Comparison of ENCODE assay signal across 8 cellular contexts in the genomic region with DNA sequence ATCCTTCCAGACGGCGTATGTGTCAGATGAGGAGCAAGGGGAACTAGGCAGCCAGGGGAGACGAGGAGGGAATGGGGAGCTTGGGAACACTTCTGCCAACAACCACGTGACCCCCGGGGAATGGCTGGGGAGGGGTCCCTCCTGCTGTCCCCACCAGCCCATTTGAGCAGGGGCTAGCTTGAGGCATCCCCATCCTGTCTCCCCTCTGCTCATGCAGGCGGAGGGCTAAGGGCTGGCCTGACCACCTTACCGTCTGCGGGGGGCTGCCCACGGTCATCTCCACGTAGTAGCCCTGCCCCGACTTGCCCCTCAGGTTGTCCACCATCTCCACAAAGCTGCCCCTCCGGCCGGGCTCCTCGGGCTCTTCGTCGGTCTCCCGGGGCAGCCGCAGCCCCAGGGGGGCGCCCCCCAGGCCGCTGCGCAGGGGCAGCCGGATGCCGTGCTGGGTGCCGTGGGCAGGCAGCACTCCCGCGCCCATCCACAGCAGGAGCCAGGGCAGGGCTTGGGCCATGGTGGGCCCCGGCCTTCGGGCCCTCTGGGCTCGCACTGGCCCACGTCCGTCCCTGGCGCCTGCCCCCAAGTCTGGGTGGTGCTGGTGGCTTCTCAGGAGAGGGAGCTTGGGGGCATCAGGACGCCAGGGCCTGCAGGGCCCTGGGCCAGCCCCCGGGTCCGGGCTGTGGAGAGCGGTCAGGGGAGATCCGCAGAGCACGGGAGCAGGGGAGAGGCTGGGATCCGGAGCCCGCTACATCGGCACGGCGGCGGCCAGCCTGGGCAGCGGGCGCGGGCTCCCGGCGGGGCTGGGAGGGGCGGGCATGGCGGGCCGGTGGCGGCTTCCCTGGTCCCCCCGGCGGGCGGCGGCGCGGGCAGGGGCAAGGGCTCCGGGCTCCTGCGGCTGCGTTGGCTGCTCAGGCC. TPM values are rescaled to one million over a fixed set of nuclear protein-coding genes. Genes with fewer than 3 reads are reported as not detected.
DNase-seq lines count a peak whose midpoint lies in the region; ATAC-seq and TF ChIP-seq lines count a peak whose summit lies in the region.

No MANE protein-coding gene starts in this region.

- H3K4me3 ChIP-seq in BJ (ENCODE audit: low read depth, low read length) (peak overlapping the region; percentile 86), astrocyte of the spinal cord (ENCODE audit: low read depth, low read length) (peak overlapping the region; percentile 73), kidney epithelial cell (ENCODE audit: low read depth, low read length) (peak overlapping the region; percentile 82)

- peaks cover 22 to 42% of the 10 kb centered on the region in 2 donors for H3K27me3 Mint-ChIP-seq in stimulated activated naive B cell treated with anti-CD40 and anti-IgM and Interleukin-4, amounts not matched to agents 10 μg/mL and 1 μg/mL and 100 μg/mL, for 72 hours

- H3K4me1 Mint-ChIP-seq in stimulated activated naive B cell treated with anti-CD40 and anti-IgM and Interleukin-4, amounts not matched to agents 10 μg/mL and 1 μg/mL and 100 μg/mL, for 72 hours: peaks cover 11 to 18% of the 10 kb centered on the region in 2 donors

- no peak overlapping the region for H3K27ac Mint-ChIP-seq in stimulated activated naive B cell treated with anti-CD40 and anti-IgM and Interleukin-4, amounts not matched to agents 10 μg/mL and 1 μg/mL and 100 μg/mL, for 72 hours

- H3K4me3 Mint-ChIP-seq in stimulated activated naive B cell treated with anti-CD40 and anti-IgM and Interleukin-4, amounts not matched to agents 10 μg/mL and 1 μg/mL and 100 μg/mL, for 72 hours: peak overlapping the region; percentile 74 to 80

- DNase-seq in BJ (ENCODE audit: low read depth) (no peak), LHCN-M2 (ENCODE audit: low read depth) (peak; percentile 6), astrocyte of the spinal cord (ENCODE audit: low read depth, low spot score) (no peak), kidney epithelial cell (ENCODE audit: low read depth) (no peak), NCI-H2029 treated with DMSO at 0.1 percent for 48 hours (lab: John Stamatoyannopoulos, UW) (no peak)
- no peak for DNase-seq in stimulated activated naive B cell treated with anti-CD40 and anti-IgM and Interleukin-4, amounts not matched to agents 10 μg/mL and 1 μg/mL and 100 μg/mL, for 72 hours

- CTCF ChIA-PET in BJ (lab: Yijun Ruan, JAX): interaction anchor here (0.9 to 2.9 kb wide), 5 partner anchors 13 to 88 kb away, joined by 3 to 10 read pairs (median 3); no protein-coding TSS in a partner anchor

- POLR2A ChIA-PET in BJ (lab: Charles Lee): interaction anchor here (0.7 to 1.2 kb wide), 2 partner anchors 13 to 589 kb away, joined by 3 to 4 read pairs; no protein-coding TSS in a partner anchor

- no peaks in the 10 kb centered on the region for H3K9me3 Mint-ChIP-seq in stimulated activated naive B cell treated with anti-CD40 and anti-IgM and Interleukin-4, amounts not matched to agents 10 μg/mL and 1 μg/mL and 100 μg/mL, for 72 hours

- H3K36me3 Mint-ChIP-seq in stimulated activated naive B cell treated with anti-CD40 and anti-IgM and Interleukin-4, amounts not matched to agents 10 μg/mL and 1 μg/mL and 100 μg/mL, for 72 hours: no peaks in the 10 kb centered on the region

- no peaks in the 10 kb centered on the region for H3K27me3 ChIP-seq in BJ (ENCODE audit: control insufficient read depth, insufficient read depth, low read length)
- no peaks in the 10 kb centered on the region for H3K27me3 ChIP-seq in kidney epithelial cell (ENCODE audit: control insufficient read depth, insufficient read depth, low read length)

- TF ChIP-seq CTCF in BJ (IDR thresholded peaks at IDR 0.05; ENCODE audit: insufficient read depth, low read depth, low read length) (no peak), astrocyte of the spinal cord (IDR thresholded peaks at IDR 0.05; ENCODE audit: low read depth, low read length) (no peak), kidney epithelial cell (IDR thresholded peaks at IDR 0.05; ENCODE audit: insufficient read depth, low read length, poor library complexity, severe bottlenecking) (no peak)

- H3K36me3 ChIP-seq in BJ (ENCODE audit: control insufficient read depth, insufficient read depth, low read length) (peaks cover 1% of the 10 kb centered on the region), kidney epithelial cell (ENCODE audit: control insufficient read depth, insufficient read depth, low read length) (no peaks in the 10 kb centered on the region)

- ATAC-seq in stimulated activated naive B cell treated with anti-CD40 and anti-IgM and Interleukin-4, amounts not matched to agents 10 μg/mL and 1 μg/mL and 100 μg/mL, for 72 hours (replicated peaks): peak; percentile 78
- ATAC-seq in HG03354 (IDR thresholded peaks at IDR 0.05; ENCODE audit: poor library complexity, severe bottlenecking, unreplicated experiment) (no peak), HG03342 (IDR thresholded peaks at IDR 0.05; ENCODE audit: unreplicated experiment) (no peak)

- in situ Hi-C loops in astrocyte of the spinal cord (cut with HindIII; ENCODE audit: low sequenced_read_pairs): no loop called here

RNA-seq across cellular contexts. Expression of gene BACE1, which starts 0.5 kb away (rescaled TPM):
- polyA plus RNA-seq in BJ (2011; rRNA removed): 47.8 and 99.6 TPM in 2 replicates
- 86.7 and 110 TPM in 2 replicates for polyA minus RNA-seq in BJ (2011; rRNA and poly(A)+ RNA removed)
- total RNA-seq in LHCN-M2 (2014; rRNA removed) (29.8 and 38.5 TPM in 2 replicates), kidney epithelial cell (13.6 and 17.2 TPM in 2 replicates)
- 40.6 TPM for polyA plus RNA-seq in LHCN-M2 (2012)

RNA-seq across cellular contexts. Expression of gene CEP164, which starts 12.1 kb away (rescaled TPM):
- polyA plus RNA-seq in BJ (2011; rRNA removed): 21.0 and 27.4 TPM in 2 replicates
- polyA minus RNA-seq in BJ (2011; rRNA and poly(A)+ RNA removed): 24.7 and 30.9 TPM in 2 replicates
- total RNA-seq in LHCN-M2 (2014; rRNA removed) (37.5 and 48.7 TPM in 2 replicates), kidney epithelial cell (27.5 and 28.8 TPM in 2 replicates)
- polyA plus RNA-seq in LHCN-M2 (2012): 15.0 TPM

RNA-seq across cellular contexts. Expression of gene BACE1-AS, which starts 24.4 kb away (rescaled TPM):
- 3.4 and 3.8 TPM in 2 replicates for polyA plus RNA-seq in BJ (2011; rRNA removed)
- 6.0 and 7.0 TPM in 2 replicates for polyA minus RNA-seq in BJ (2011; rRNA and poly(A)+ RNA removed)
- total RNA-seq in LHCN-M2 (2014; rRNA removed) (3.4 and 4.7 TPM in 2 replicates), kidney epithelial cell (4.9 and 5.9 TPM in 2 replicates)
- polyA plus RNA-seq in LHCN-M2 (2012): 3.0 TPM

Comparison
In these comparisons a context has a peak if more than half of its experiments do, and no peak if none do; other contexts are left out.
1. ATAC-seq: peak in stimulated activated naive B cell treated with anti-CD40 and anti-IgM and Interleukin-4, amounts not matched to agents 10 μg/mL and 1 μg/mL and 100 μg/mL, for 72 hours (2 of 2); none in HG03354 (single experiment) and HG03342 (single experiment).
2. Peak in every context shown above with its lines, with median percentiles within 50 percentile points of each other: H3K4me3 ChIP-seq.